23 cellular contexts compared by ENCODE assay signal in the genomic region with DNA sequence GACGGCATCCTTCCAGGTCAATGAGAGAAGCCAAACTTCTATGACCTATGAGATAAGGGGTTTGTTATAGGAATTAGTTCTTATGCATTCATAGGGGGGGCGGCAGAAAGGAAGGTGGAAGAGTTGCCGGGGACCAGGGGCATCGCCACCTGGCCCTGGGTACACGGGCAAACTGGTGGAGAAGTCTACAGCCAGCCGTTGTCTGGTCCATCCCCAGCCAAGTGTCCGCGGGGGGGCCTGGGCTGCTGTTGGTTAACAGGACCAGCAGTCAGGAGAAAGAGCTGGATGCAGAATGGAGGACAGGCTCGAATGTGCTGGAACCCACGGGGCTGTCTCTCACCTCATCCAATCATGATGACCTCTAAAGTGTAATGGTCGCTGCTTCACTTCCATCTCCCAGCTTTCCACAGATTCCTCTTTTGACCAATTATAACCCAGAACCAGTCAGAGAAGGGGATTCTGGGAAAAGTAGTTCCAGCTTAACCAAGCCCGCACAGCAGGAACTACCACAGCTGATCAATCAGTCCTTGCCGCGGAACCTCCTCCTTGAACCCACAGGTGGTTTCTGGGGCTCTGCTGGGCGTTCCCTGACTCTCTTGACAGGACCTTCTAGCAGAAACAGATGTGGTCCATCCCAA. TPM values are rescaled to one million over a fixed set of nuclear protein-coding genes. Genes with fewer than 3 reads are reported as not detected.
DNase-seq lines count a peak whose midpoint lies in the region; ATAC-seq, FAIRE-seq and TF ChIP-seq lines count a peak whose summit lies in the region.
"Had no signal": no experiment of that assay in that cellular context is flagged by ENCODE, and none has a peak within 500 bp of the region (broad histone marks: within the 10 kb centered on the region; RNA-seq: fewer than 3 reads in every experiment).

No MANE protein-coding gene starts in this region.

- ATAC-seq in GM12878: no peak

- no peak overlapping the region for H3K4me3 ChIP-seq in GM12878
- H3K4me3 ChIP-seq in testis: peak overlapping the region; percentile 11 to 31
- H3K4me3 ChIP-seq in ovary: no peak overlapping the region
- H3K4me3 ChIP-seq: left ventricle myocardium inferior, transverse colon had no signal

- H3K4me1 ChIP-seq in GM12878 (ENCODE audit: control insufficient read depth, insufficient read depth, low read length): peaks cover 31% of the 10 kb centered on the region
- peaks cover 6% of the 10 kb centered on the region for H3K4me1 ChIP-seq in testis
- H3K4me1 ChIP-seq in ovary (ENCODE audit: insufficient read depth): no peaks in the 10 kb centered on the region

- DNase-seq in NCI-H82 (lab: John Stamatoyannopoulos, UW) (peak; percentile 43), NCI-H82 treated with DMSO at 0.1 percent for 48 hours (lab: John Stamatoyannopoulos, UW; ENCODE audit: unreplicated experiment) (no peak), GM12878 (ENCODE audit: low read depth, low spot score) (no peak), iPS-NIHi7 (ENCODE audit: extremely low spot score) (peak; percentile 49), testis (peak; percentile 17), ovary (no peak), CD1c-positive myeloid dendritic cell (ENCODE audit: extremely low spot score) (no peak)
- DNase-seq in activated CD4-positive, CD25-positive, alpha-beta regulatory T cell (lab: John Stamatoyannopoulos, UW): no peak
- DNase-seq: activated CD4-positive, alpha-beta T cell treated with anti-CD3 and anti-CD28 coated beads for 1 hour; activated gamma-delta T cell treated with Interleukin-2 at 50 U/mL for 16 hours; activated T-cell treated with anti-CD3 and anti-CD28 coated beads, Interleukin-2, amount 50 U/mL, for 1 hour; COR-L47; head of caudate nucleus; left ventricle myocardium inferior; NCI-H1436; NCI-H510A treated with DMSO at 0.1 percent for 48 hours; retina; RPMI8226; stimulated activated CD4-positive, alpha-beta T cell treated with anti-CD3 and anti-CD28 coated beads, Interleukin-12 subunit alpha, Interleukin-12 subunit beta, amount 100 ng/mL, for 4 hours; stimulated activated CD4-positive, alpha-beta T cell treated with anti-CD3 and anti-CD28 coated beads, Interleukin-4, amount 100 ng/mL, for 4 hours; transverse colon had no signal

- CTCF ChIA-PET in GM12878 (lab: Yijun Ruan, JAX): interaction anchor here (1.2 kb wide), 1 partner anchor 15 kb away, joined by 3 read pairs; no protein-coding TSS in a partner anchor

- SMC1A ChIA-PET in GM12878 (lab: Charles Lee; ENCODE audit: uncharacterized antibody, unreplicated experiment): interaction anchor here (0.7 to 3.2 kb wide), 5 partner anchors 10 to 77 kb away, joined by 3 to 10 read pairs (median 3); no protein-coding TSS in a partner anchor

- no peak for TF ChIP-seq RAD21 in GM12878 (IDR thresholded peaks at IDR 0.05; ENCODE audit: insufficient read depth, low read depth, low read length)

- H2AFZ ChIP-seq in GM12878 (ENCODE audit: control insufficient read depth, low read depth, low read length): no peak overlapping the region

- H3K9me3 ChIP-seq in GM12878 (replicated peaks; ENCODE audit: control insufficient read depth, insufficient read depth, low read length): peaks cover 2% of the 10 kb centered on the region; the same call in 2 of the 3 replicates
- H3K9me3 ChIP-seq in testis: no peaks in the 10 kb centered on the region
- H3K9me3 ChIP-seq in ovary: no peaks in the 10 kb centered on the region
- H3K9me3 ChIP-seq: left ventricle myocardium inferior, transverse colon had no signal

- WGBS in GM12878 (ENCODE audit: insufficient coverage, insufficient replicate concordance, low lambda C conversion rate, missing lambda C conversion rate): 74% methylated on average over 15 of the region's 15 CpGs
- WGBS in testis, 2 donors: 50 to 61% methylated on average over 14 to 15 of the region's 15 CpGs
- WGBS in ovary, 3 donors: 83 to 87% (median 84%) methylated on average over 15 of the region's 15 CpGs

- H3K79me2 ChIP-seq in GM12878 (ENCODE audit: control insufficient read depth, insufficient read depth, low read length): peaks cover under 1% of the 10 kb centered on the region; the same call in 1 of the 2 replicates

- in situ Hi-C loops in GM12878 (cut with MboI): no loop called here

- TF ChIP-seq POLR2A in GM12878 (IDR thresholded peaks at IDR 0.05; ENCODE audit: low read depth, low read length) (no peak), testis (IDR thresholded peaks at IDR 0.05) (no peak), ovary (IDR thresholded peaks at IDR 0.05) (no peak)

- no peak overlapping the region for H3K9ac ChIP-seq in GM12878 (ENCODE audit: control insufficient read depth, insufficient read depth, low read length)

- TF ChIP-seq EP300 in GM12878 (IDR thresholded peaks at IDR 0.05; ENCODE audit: borderline replicate concordance in 1 of 2, control insufficient read depth in 1 of 2, low read depth in 2 of 2, low read length in 2 of 2) (no peak), ovary (IDR thresholded peaks at IDR 0.05) (no peak)

- no TSS peak for BruUV-seq in GM12878 (replicated peaks; lab: Mats Ljungman, UMichigan)

- no peaks in the 10 kb centered on the region for H4K20me1 ChIP-seq in GM12878 (ENCODE audit: control insufficient read depth, insufficient read depth)

- POLR2A ChIA-PET in GM12878 (lab: Charles Lee): no interaction called here

- H3K27me3 ChIP-seq in GM12878 (replicated peaks in 1 of 2; ENCODE audit: control insufficient read depth in 2 of 2, insufficient read depth in 2 of 2, low read length in 1 of 2) (no peaks in the 10 kb centered on the region), testis (no peaks in the 10 kb centered on the region), ovary (no peaks in the 10 kb centered on the region)
- H3K27me3 ChIP-seq: transverse colon had no signal

- no peak for FAIRE-seq in GM12878 (lab: Jason Lieb, UNC)

- intact Hi-C loops in GM12878 (cut with micrococcal nuclease; ENCODE audit: unreplicated experiment) (no loop called here), testis (cut with DNase I; ENCODE audit: low total_unique reads) (no loop called here), ovary (cut with DNase I) (no loop called here)

- RAD21 ChIA-PET in GM12878 (lab: Charles Lee; ENCODE audit: unreplicated experiment): interaction anchor here (1.3 kb wide), 1 partner anchor 75 kb away, joined by 3 read pairs; a partner anchor contains a TSS

- H3K27ac ChIP-seq in GM12878 (ENCODE audit: control insufficient read depth, insufficient read depth) (no peak overlapping the region), testis (no peak overlapping the region), ovary (no peak overlapping the region)
- H3K27ac ChIP-seq: 22Rv1, HL-60, left ventricle myocardium inferior had no signal

- no peaks in the 10 kb centered on the region for H3K36me3 ChIP-seq in GM12878 (ENCODE audit: control insufficient read depth in 2 of 2, insufficient read depth in 2 of 2, low read length in 1 of 2)
- H3K36me3 ChIP-seq in testis (ENCODE audit: low read depth, missing control alignments): no peaks in the 10 kb centered on the region
- H3K36me3 ChIP-seq in ovary: no peaks in the 10 kb centered on the region
- H3K36me3 ChIP-seq: left ventricle myocardium inferior, transverse colon had no signal

- 0 out of 2 replicates have a peak overlapping the region, but pooled peaks have one; percentile 25 for H3K4me2 ChIP-seq in GM12878 (ENCODE audit: control insufficient read depth, insufficient read depth)

- TF ChIP-seq CTCF in GM12878 (IDR thresholded peaks at IDR 0.05 in 2 of 3, conservative IDR thresholded peaks at IDR 0.05 in 1 of 3; ENCODE audit: control insufficient read depth in 2 of 3, extremely low read depth in 1 of 3, insufficient read depth in 1 of 3, low read depth in 3 of 3, low read length in 3 of 3): no peak
- TF ChIP-seq CTCF in testis (IDR thresholded peaks at IDR 0.05): no peak
- TF ChIP-seq CTCF in ovary (IDR thresholded peaks at IDR 0.05): no peak

TF ChIP-seq in GM12878, 131 proteins besides CTCF, POLR2A, EP300 and RAD21:
- TF ChIP-seq RUNX3 (IDR thresholded peaks at IDR 0.05; ENCODE audit: low read length) (0 out of 2 replicates have a peak, but pooled peaks have one; percentile 9), CHD4 (IDR thresholded peaks at IDR 0.05) (no peak)

RNA-seq across cellular contexts. Expression of a gene that starts 17.8 kb away (rescaled TPM):
- total RNA-seq in GM12878 (2013; cell fraction: nucleolus; rRNA removed): 5.5 and 5.8 TPM in 2 replicates
- total RNA-seq in GM12878 (2014; rRNA removed) (3.0 and 3.2 TPM in 2 replicates), GM12878 (2014; rRNA removed; fragmentation: Illumina TruSeq; extraction: Trizol) (1.7 and 2.0 TPM in 2 replicates), GM12878 (2021) (4.2 TPM in 2 replicates), testis (1 to 10 TPM; 5.3 to 7.9 TPM), ovary (10 to 100 TPM; 17.2 to 38.5 (median 24.0) TPM)
- 1.9 TPM for polyA plus RNA-seq in GM12878 (2011; ENCODE audit: low read depth)
- polyA plus RNA-seq in GM12878 (2011; rRNA removed) (2.1 and 3.2 TPM in 2 replicates), GM12878 (2014; fragmentation: Illumina TruSeq; extraction: Trizol) (1.7 and 3.2 TPM in 2 replicates), GM12878 (2014; fragmentation: Nextera tagmentation; extraction: Ambion mirVana) (under 1 TPM; 0.55 to 0.93 TPM), GM12878 (2014; rRNA removed) (3.9 and 4.8 TPM in 2 replicates), GM12878 (2016; fragmentation: Nextera tagmentation; extraction: Ambion mirVana) (1 to 10 TPM; 2.2 to 3.6 TPM), testis (ENCODE audit: insufficient read depth, low read depth, low replicate concordance) (5.3 TPM), ovary (10 to 100 TPM in 1 of 2 donors, 1 to 10 TPM in 1; 9.4 to 19.4 TPM)
- 3.2 TPM in 2 replicates for polyA plus RNA-seq in GM12878 (2011; cell fraction: cytosol; rRNA removed)
- polyA plus RNA-seq in GM12878 (2011; cell fraction: nucleus; rRNA removed): 2.3 and 2.7 TPM in 2 replicates
- 2.9 and 4.9 TPM in 2 replicates for polyA plus RNA-seq in GM12878 (2012)
- 1.5 and 2.5 TPM in 2 replicates for polyA minus RNA-seq in GM12878 (2011; rRNA and poly(A)+ RNA removed)
- 0.67 and 0.94 TPM in 2 replicates for polyA minus RNA-seq in GM12878 (2011; cell fraction: cytosol; rRNA and poly(A)+ RNA removed)
- 0.67 and 1.1 TPM in 2 replicates for polyA minus RNA-seq in GM12878 (2011; cell fraction: nucleus; rRNA and poly(A)+ RNA removed)

Comparison
In these comparisons a context has a peak if more than half of its experiments do, and no peak if none do; other contexts are left out.
1. DNase-seq: peak in NCI-H82 (single experiment), iPS-NIHi7 (single experiment) and testis (single experiment); none in NCI-H82 treated with DMSO at 0.1 percent for 48 hours (single experiment), GM12878 (single experiment), activated CD4-positive, CD25-positive, alpha-beta regulatory T cell (0 of 4), ovary (0 of 5) and CD1c-positive myeloid dendritic cell (single experiment).
2. H3K4me3 ChIP-seq: peak in testis (2 of 2); none in GM12878 (single experiment) and ovary (single experiment).